In genomic region chr11:118311518-118311917, GRCh38 we compare ENCODE assay signal across 26 cellular contexts. TPM values are rescaled to one million over a fixed set of nuclear protein-coding genes. Genes with fewer than 3 reads are reported as not detected.
A peak's percentile ranks its signal among the peaks of the same experiment; 100 is the strongest.
DNase-seq lines count a peak whose midpoint lies in the region; ATAC-seq, FAIRE-seq and TF ChIP-seq lines count a peak whose summit lies in the region.
"Had no signal": no experiment of that assay in that cellular context is flagged by ENCODE, and none has a peak within 500 bp of the region (broad histone marks: within the 10 kb centered on the region; RNA-seq: fewer than 3 reads in every experiment).

No MANE protein-coding gene starts in this region.

- no peak overlapping the region for H3K23ac ChIP-seq in H1 (ENCODE audit: insufficient read length)

- peak overlapping the region; percentile 80 for H3K27ac ChIP-seq in CD4-positive, CD25-positive, alpha-beta regulatory T cell (ENCODE audit: insufficient read depth, low read length, poor library complexity, severe bottlenecking)
- no peak overlapping the region for H3K27ac ChIP-seq in CD8-positive, alpha-beta T cell (ENCODE audit: low read depth, low read length)
- H3K27ac ChIP-seq in H1 (ENCODE audit: low read depth, low read length) (no peak overlapping the region), heart left ventricle (no peak overlapping the region)
- H3K27ac ChIP-seq: brain microvascular endothelial cell, sigmoid colon, SJSA1, tibial nerve had no signal

- H3K4ac ChIP-seq in H1 (replicated peaks; ENCODE audit: insufficient read length, low read depth, low read length): no peak overlapping the region

- peaks cover 26 to 96% (median 75%) of the 10 kb centered on the region in 4 donors for H3K4me1 Mint-ChIP-seq in CD4-positive, CD25-positive, alpha-beta regulatory T cell
- H3K4me1 Mint-ChIP-seq in CD8-positive, alpha-beta T cell (ENCODE audit: low read depth): peaks cover 95% of the 10 kb centered on the region

- H3K4me3 ChIP-seq in CD4-positive, CD25-positive, alpha-beta regulatory T cell (ENCODE audit: low read depth, low read length): peak overlapping the region; percentile 13
- H3K4me3 ChIP-seq in CD8-positive, alpha-beta T cell (ENCODE audit: low read depth, low read length): no peak overlapping the region
- no peak overlapping the region for H3K4me3 ChIP-seq in H1 (ENCODE audit: extremely low read depth in 1 of 4, insufficient read depth in 2 of 4, low read depth in 3 of 4, low read length in 4 of 4)
- H3K4me3 ChIP-seq in heart left ventricle: no peak overlapping the region
- H3K4me3 ChIP-seq: sigmoid colon, SJSA1, tibial nerve had no signal

- no peak overlapping the region for H2BK15ac ChIP-seq in H1 (ENCODE audit: low read length)

- H3K56ac ChIP-seq in H1 (replicated peaks; ENCODE audit: insufficient read length, low read depth, low read length): no peak overlapping the region

- H3K4me2 ChIP-seq in H1 (ENCODE audit: insufficient read depth in 1 of 2, low read depth in 2 of 2, low read length in 2 of 2): no peak overlapping the region

- no peaks in the 10 kb centered on the region for H3K27me3 Mint-ChIP-seq in CD4-positive, CD25-positive, alpha-beta regulatory T cell
- no peaks in the 10 kb centered on the region for H3K27me3 Mint-ChIP-seq in CD8-positive, alpha-beta T cell (ENCODE audit: low read depth)
- H3K27me3 Mint-ChIP-seq: activated B cell treated with CpG ODN at 0.5 μM for 24 hours; naive B cell; stimulated activated memory B cell treated with anti-CD40 and anti-IgM and Interleukin-4, amounts not matched to agents 10 μg/mL and 1 μg/mL and 100 μg/mL, for 72 hours had no signal

- POLR2A ChIA-PET in CD8-positive, alpha-beta T cell (lab: Charles Lee): interaction anchor here (0.6 to 13.9 kb wide), 5 partner anchors 16 to 558 kb away, joined by 3 to 336 read pairs (median 4); partner anchors contain the start of genes CD3D, CD3G and UBE4A
- POLR2A ChIA-PET in H1 (lab: Charles Lee; ENCODE audit: partially characterized antibody): interaction anchor here (0.6 kb wide), 1 partner anchor 65 kb away, joined by 3 read pairs; no protein-coding TSS in a partner anchor

- intact Hi-C loops in CD8-positive, alpha-beta T cell (cut with DNase I, micrococcal nuclease): loop anchor here in 1 of 2 experiments (2.0 kb wide), 1 partner anchor 15 kb away; no protein-coding TSS in a partner anchor
- intact Hi-C loops in heart left ventricle (cut with DNase I): no loop called here

- no peak overlapping the region for H2AK5ac ChIP-seq in H1 (ENCODE audit: low read depth, low read length)

- H3K14ac ChIP-seq in H1 (ENCODE audit: insufficient read length): no peak overlapping the region

- H3K36me3 ChIP-seq in CD4-positive, CD25-positive, alpha-beta regulatory T cell (ENCODE audit: control insufficient read depth, insufficient read depth, low read length): peaks cover 60% of the 10 kb centered on the region
- H3K36me3 ChIP-seq in CD8-positive, alpha-beta T cell (ENCODE audit: insufficient read depth, low read length): peaks cover 52% of the 10 kb centered on the region
- H3K36me3 ChIP-seq in H1 (ENCODE audit: control insufficient read depth in 2 of 4, insufficient read depth in 4 of 4, low read length in 3 of 4) (no peaks in the 10 kb centered on the region), heart left ventricle (no peaks in the 10 kb centered on the region)
- H3K36me3 ChIP-seq: brain microvascular endothelial cell, sigmoid colon, SJSA1, tibial nerve had no signal

- H3K9me3 ChIP-seq in CD4-positive, CD25-positive, alpha-beta regulatory T cell (ENCODE audit: control insufficient read depth in 2 of 2, low read length in 2 of 2): no peaks in the 10 kb centered on the region
- no peaks in the 10 kb centered on the region for H3K9me3 ChIP-seq in CD8-positive, alpha-beta T cell (ENCODE audit: low read length)
- H3K9me3 ChIP-seq in H1 (ENCODE audit: insufficient read depth in 2 of 2, low read depth in 1 of 2, low read length in 1 of 2) (no peaks in the 10 kb centered on the region), heart left ventricle (peaks cover 0 to 4% (median 0%) of the 10 kb centered on the region in 12 donors)
- H3K9me3 ChIP-seq: sigmoid colon, SJSA1, tibial nerve had no signal

- peak; percentile 38 to 62 for ATAC-seq in CD4-positive, CD25-positive, alpha-beta regulatory T cell (ENCODE audit: low read depth in 2 of 2)
- peak; percentile 27 for ATAC-seq in CD8-positive, alpha-beta T cell
- ATAC-seq in heart left ventricle (no peak), HG03520 (IDR thresholded peaks at IDR 0.05; ENCODE audit: unreplicated experiment) (no peak)
- ATAC-seq: stimulated activated memory B cell treated with anti-CD40 and anti-IgM and Interleukin-4, amounts not matched to agents 10 μg/mL and 1 μg/mL and 100 μg/mL, for 72 hours had no signal

- H4K91ac ChIP-seq in H1 (replicated peaks; ENCODE audit: insufficient read length, low read length): no peak overlapping the region

- no peaks in the 10 kb centered on the region for H3K79me2 ChIP-seq in H1 (ENCODE audit: control insufficient read depth in 1 of 2, insufficient read depth in 2 of 2, low read length in 2 of 2)

- peak overlapping the region; percentile 85 to 99 (median 94) for H3K27ac Mint-ChIP-seq in CD4-positive, CD25-positive, alpha-beta regulatory T cell
- peak overlapping the region; percentile 89 for H3K27ac Mint-ChIP-seq in CD8-positive, alpha-beta T cell
- H3K27ac Mint-ChIP-seq: activated B cell treated with CpG ODN at 0.5 μM for 24 hours, naive B cell had no signal

- FAIRE-seq in H1 (lab: Jason Lieb, UNC): no peak
- FAIRE-seq: D721Med, endothelial cell of umbilical vein, GM19239, kidney had no signal

- no peak overlapping the region for H3K9ac ChIP-seq in H1 (replicated peaks in 1 of 4; ENCODE audit: extremely low read depth in 1 of 4, low read depth in 3 of 4, low read length in 3 of 4)

- no peak overlapping the region for H4K8ac ChIP-seq in H1 (ENCODE audit: extremely low read depth, insufficient read depth, low read length)

- CTCF ChIA-PET in CD8-positive, alpha-beta T cell (lab: Charles Lee): interaction anchor here (0.7 to 2.2 kb wide), 7 partner anchors 10 to 113 kb away, joined by 3 to 14 read pairs (median 5); no protein-coding TSS in a partner anchor
- CTCF ChIA-PET in H1 (lab: Charles Lee; ENCODE audit: partially characterized antibody): interaction anchor here (0.9 to 2.1 kb wide), 9 partner anchors 10 to 161 kb away, joined by 3 to 11 read pairs (median 3); no protein-coding TSS in a partner anchor

- H2BK120ac ChIP-seq in H1 (replicated peaks; ENCODE audit: low read depth, low read length): no peak overlapping the region

- H3K9me3 Mint-ChIP-seq in CD4-positive, CD25-positive, alpha-beta regulatory T cell: no peaks in the 10 kb centered on the region
- H3K9me3 Mint-ChIP-seq in CD8-positive, alpha-beta T cell: no peaks in the 10 kb centered on the region
- H3K9me3 Mint-ChIP-seq: activated B cell treated with CpG ODN at 0.5 μM for 24 hours; naive B cell; stimulated activated memory B cell treated with anti-CD40 and anti-IgM and Interleukin-4, amounts not matched to agents 10 μg/mL and 1 μg/mL and 100 μg/mL, for 72 hours had no signal

- H2BK5ac ChIP-seq in H1 (ENCODE audit: low read depth, low read length): no peak overlapping the region

- no peaks in the 10 kb centered on the region for H3K27me3 ChIP-seq in CD4-positive, CD25-positive, alpha-beta regulatory T cell (ENCODE audit: control insufficient read depth, insufficient read depth, low read length)
- H3K27me3 ChIP-seq in CD8-positive, alpha-beta T cell (ENCODE audit: insufficient read depth, low read length): no peaks in the 10 kb centered on the region
- H3K27me3 ChIP-seq in H1 (replicated peaks in 1 of 4; ENCODE audit: control insufficient read depth in 3 of 4, extremely low read depth in 1 of 4, insufficient read depth in 3 of 4, low read length in 3 of 4) (no peaks in the 10 kb centered on the region), heart left ventricle (peaks cover 0 to 29% (median 13%) of the 10 kb centered on the region in 9 donors)
- H3K27me3 ChIP-seq: SJSA1 had no signal

- no peak for TF ChIP-seq CTCF in CD8-positive, alpha-beta T cell (IDR thresholded peaks at IDR 0.05)
- TF ChIP-seq CTCF in H1 (IDR thresholded peaks at IDR 0.05; ENCODE audit: control extremely low read depth in 1 of 3, insufficient read depth in 1 of 3, low read depth in 1 of 3, low read length in 3 of 3) (no peak), heart left ventricle (IDR thresholded peaks at IDR 0.05) (no peak)

- no peaks in the 10 kb centered on the region for H3K79me1 ChIP-seq in H1 (ENCODE audit: low read depth, low read length)

- H2AFZ ChIP-seq in H1 (ENCODE audit: low read length): no peak overlapping the region

- peak overlapping the region; percentile 12 to 72 (median 66) for H3K4me3 Mint-ChIP-seq in CD4-positive, CD25-positive, alpha-beta regulatory T cell
- peak overlapping the region; percentile 26 for H3K4me3 Mint-ChIP-seq in CD8-positive, alpha-beta T cell
- H3K4me3 Mint-ChIP-seq: activated B cell treated with CpG ODN at 0.5 μM for 24 hours; stimulated activated memory B cell treated with anti-CD40 and anti-IgM and Interleukin-4, amounts not matched to agents 10 μg/mL and 1 μg/mL and 100 μg/mL, for 72 hours had no signal

- no peak overlapping the region for H3K18ac ChIP-seq in H1 (ENCODE audit: extremely low read depth, low read length)

- TF ChIP-seq POLR2A in H1 (IDR thresholded peaks at IDR 0.05; ENCODE audit: control extremely low read depth in 1 of 2, low read depth in 2 of 2, low read length in 2 of 2): no peak
- TF ChIP-seq POLR2A in heart left ventricle (IDR thresholded peaks at IDR 0.05): no peak

- WGBS in H1 (ENCODE audit: extremely low coverage in 1 of 2, insufficient coverage in 1 of 2, insufficient read length in 1 of 2, insufficient replicate concordance in 2 of 2, low coverage in 1 of 2, low lambda C conversion rate in 2 of 2, missing lambda C conversion rate in 1 of 2), 2 experiments: 70% methylated on average over 4 of the region's 4 CpGs; no CpG with 5 or more reads in 1 of the 2 experiments
- 68 to 77% (median 73%) methylated on average over 4 of the region's 4 CpGs for WGBS in heart left ventricle, 4 donors

- no peak for TF ChIP-seq EP300 in H1 (IDR thresholded peaks at IDR 0.05; ENCODE audit: borderline replicate concordance in 1 of 2, low read depth in 2 of 2, low read length in 2 of 2)

- peaks cover 72% of the 10 kb centered on the region for H3K36me3 Mint-ChIP-seq in CD4-positive, CD25-positive, alpha-beta regulatory T cell
- peaks cover 89% of the 10 kb centered on the region for H3K36me3 Mint-ChIP-seq in CD8-positive, alpha-beta T cell
- H3K36me3 Mint-ChIP-seq: naive B cell; stimulated activated memory B cell treated with anti-CD40 and anti-IgM and Interleukin-4, amounts not matched to agents 10 μg/mL and 1 μg/mL and 100 μg/mL, for 72 hours had no signal

- no peak overlapping the region for H2BK12ac ChIP-seq in H1 (ENCODE audit: low read depth, low read length)

- no peak overlapping the region for H2BK20ac ChIP-seq in H1 (ENCODE audit: low read length)

- H4K5ac ChIP-seq in H1 (ENCODE audit: insufficient read length, low read depth, low read length): no peak overlapping the region

- peaks cover 8% of the 10 kb centered on the region; the same call in 1 of the 2 replicates for H3K23me2 ChIP-seq in H1 (ENCODE audit: low read depth, low read length)

- peak; percentile 3 to 32; a peak in 1 of 4 replicates for TF ChIP-seq RAD21 in H1 (IDR thresholded peaks at IDR 0.05 in 1 of 2, conservative IDR thresholded peaks at IDR 0.05 in 1 of 2; ENCODE audit: low read depth in 2 of 2, low read length in 2 of 2)

- no peaks in the 10 kb centered on the region for H4K20me1 ChIP-seq in H1 (replicated peaks in 1 of 2; ENCODE audit: control insufficient read depth in 1 of 2, insufficient read depth in 2 of 2, low read length in 2 of 2)

- peaks cover 89% of the 10 kb centered on the region for H3K4me1 ChIP-seq in CD4-positive, CD25-positive, alpha-beta regulatory T cell (ENCODE audit: control insufficient read depth, insufficient read depth, low read length, poor library complexity, severe bottlenecking)
- peaks cover 95% of the 10 kb centered on the region for H3K4me1 ChIP-seq in CD8-positive, alpha-beta T cell (ENCODE audit: insufficient read depth, low read length)
- H3K4me1 ChIP-seq in H1 (replicated peaks in 1 of 4; ENCODE audit: control insufficient read depth in 3 of 4, insufficient read depth in 4 of 4, low read length in 3 of 4): peaks cover 4 to 11% (median 7%) of the 10 kb centered on the region in 4 experiments
- H3K4me1 ChIP-seq in heart left ventricle: peaks cover 0 to 16% (median 7%) of the 10 kb centered on the region in 12 donors
- H3K4me1 ChIP-seq: SJSA1 had no signal

- peak in 2 of 3 donors; percentile 32 to 64 for DNase-seq in CD4-positive, CD25-positive, alpha-beta regulatory T cell
- no peak for DNase-seq in CD8-positive, alpha-beta T cell
- peak; percentile 16 for DNase-seq in RKO (ENCODE audit: low spot score)
- DNase-seq in H1 (ENCODE audit: low read depth in 1 of 2, low spot score in 2 of 2): no peak
- DNase-seq in ecto neural progenitor cell (ENCODE audit: low spot score): no peak
- no peak for DNase-seq in heart left ventricle
- DNase-seq: activated B cell treated with CpG ODN at 0.5 μM for 24 hours, brain microvascular endothelial cell, cortex of kidney, kidney, mammary epithelial cell, naive B cell, NCI-H1417 treated with DMSO at 0.1 percent for 48 hours, NCI-H748 treated with DMSO at 0.1 percent for 48 hours, sigmoid colon had no signal

RNA-seq across cellular contexts. Expression of gene CD3E, which starts 7.0 kb away (rescaled TPM):
- 585 TPM for total RNA-seq in CD4-positive, CD25-positive, alpha-beta regulatory T cell
- 100 to 1,000 TPM; 704 to 823 (median 778) TPM for polyA plus RNA-seq in CD4-positive, CD25-positive, alpha-beta regulatory T cell
- total RNA-seq in CD8-positive, alpha-beta T cell: 100 to 1,000 TPM; 413 to 436 TPM
- total RNA-seq in H1 (2021; fragmentation: NEBNext Ultra II Directional; extraction: Animal tissue kit (Norgen Biotek cat#: 25700)): not detected in 2 replicates
- 0.05 TPM in 1 of 2 replicates, not detected in the other for polyA plus RNA-seq in H1 (2011; rRNA removed)
- not detected for polyA plus RNA-seq in H1 (2011; cell fraction: cytosol; rRNA removed)
- polyA plus RNA-seq in H1 (2011; cell fraction: nucleus; rRNA removed): 0.10 TPM
- not detected in 4 replicates for polyA plus RNA-seq in H1 (2012, experiment 1 of 2)
- polyA plus RNA-seq in H1 (2012, experiment 2 of 2): not detected
- polyA plus RNA-seq in H1 (2013, experiment 1 of 2): not detected
- 0.13 TPM for polyA plus RNA-seq in H1 (2013, experiment 2 of 2)
- not detected in 2 replicates for polyA minus RNA-seq in H1 (2011; rRNA and poly(A)+ RNA removed)
- polyA minus RNA-seq in H1 (2011; cell fraction: cytosol; rRNA and poly(A)+ RNA removed): not detected
- not detected for polyA minus RNA-seq in H1 (2011; cell fraction: nucleus; rRNA and poly(A)+ RNA removed)
- 10 to 100 TPM in 1 of 9 donors, 1 to 10 TPM in 1, under 1 TPM in 6, not detected in 1; 0.17 to 12.0 (median 0.57) TPM for total RNA-seq in heart left ventricle
- under 1 TPM; 0.25 to 0.38 TPM for polyA plus RNA-seq in heart left ventricle
- total RNA-seq: endothelial cell of umbilical vein, fibroblast of villous mesenchyme, G401, H4, M059J, mammary epithelial cell, SJSA1 had no signal
- polyA plus RNA-seq: endothelial cell of umbilical vein, mammary epithelial cell had no signal

RNA-seq across cellular contexts. Expression of gene CD3D, which starts 31.0 kb away (rescaled TPM):
- 476 TPM for total RNA-seq in CD4-positive, CD25-positive, alpha-beta regulatory T cell
- polyA plus RNA-seq in CD4-positive, CD25-positive, alpha-beta regulatory T cell: 1,000 to 10,000 TPM; 1,148 to 1,577 (median 1,304) TPM
- 100 to 1,000 TPM; 244 to 265 TPM for total RNA-seq in CD8-positive, alpha-beta T cell
- not detected in 2 replicates for total RNA-seq in H1 (2021; fragmentation: NEBNext Ultra II Directional; extraction: Animal tissue kit (Norgen Biotek cat#: 25700))
- polyA plus RNA-seq in H1 (2011; rRNA removed) (not detected in 2 replicates), heart left ventricle (under 1 TPM; 0.38 to 0.55 TPM)
- not detected for polyA plus RNA-seq in H1 (2011; cell fraction: cytosol; rRNA removed)
- polyA plus RNA-seq in H1 (2011; cell fraction: nucleus; rRNA removed): not detected
- polyA plus RNA-seq in H1 (2012, experiment 1 of 2): not detected in 4 replicates
- not detected for polyA plus RNA-seq in H1 (2012, experiment 2 of 2)
- not detected for polyA plus RNA-seq in H1 (2013, experiment 1 of 2)
- 0.13 TPM for polyA plus RNA-seq in H1 (2013, experiment 2 of 2)
- not detected in 2 replicates for polyA minus RNA-seq in H1 (2011; rRNA and poly(A)+ RNA removed)
- not detected for polyA minus RNA-seq in H1 (2011; cell fraction: cytosol; rRNA and poly(A)+ RNA removed)
- not detected for polyA minus RNA-seq in H1 (2011; cell fraction: nucleus; rRNA and poly(A)+ RNA removed)
- total RNA-seq in heart left ventricle: 10 to 100 TPM in 1 of 9 donors, 1 to 10 TPM in 3, not detected in 5; 1.5 to 11.2 (median 3.6) TPM
- total RNA-seq: endothelial cell of umbilical vein, fibroblast of villous mesenchyme, G401, H4, M059J, mammary epithelial cell, SJSA1 had no signal
- polyA plus RNA-seq: endothelial cell of umbilical vein, mammary epithelial cell had no signal

RNA-seq across cellular contexts. Expression of gene CD3G, which starts 32.6 kb away (rescaled TPM):
- total RNA-seq in CD4-positive, CD25-positive, alpha-beta regulatory T cell: 196 TPM
- 100 to 1,000 TPM; 393 to 477 (median 433) TPM for polyA plus RNA-seq in CD4-positive, CD25-positive, alpha-beta regulatory T cell
- total RNA-seq in CD8-positive, alpha-beta T cell: 10 to 100 TPM; 88.8 to 98.6 TPM
- not detected in 2 replicates for total RNA-seq in H1 (2021; fragmentation: NEBNext Ultra II Directional; extraction: Animal tissue kit (Norgen Biotek cat#: 25700))
- polyA plus RNA-seq in H1 (2011; rRNA removed) (0.02 TPM in 1 of 2 replicates, not detected in the other), heart left ventricle (under 1 TPM in 1 of 2 donors, not detected in 1; 0.10 TPM)
- polyA plus RNA-seq in H1 (2011; cell fraction: cytosol; rRNA removed): not detected
- not detected for polyA plus RNA-seq in H1 (2011; cell fraction: nucleus; rRNA removed)
- not detected in 4 replicates for polyA plus RNA-seq in H1 (2012, experiment 1 of 2)
- polyA plus RNA-seq in H1 (2012, experiment 2 of 2): not detected
- polyA plus RNA-seq in H1 (2013, experiment 1 of 2): not detected
- 0.02 TPM for polyA plus RNA-seq in H1 (2013, experiment 2 of 2)
- not detected in 2 replicates for polyA minus RNA-seq in H1 (2011; rRNA and poly(A)+ RNA removed)
- not detected for polyA minus RNA-seq in H1 (2011; cell fraction: cytosol; rRNA and poly(A)+ RNA removed)
- not detected for polyA minus RNA-seq in H1 (2011; cell fraction: nucleus; rRNA and poly(A)+ RNA removed)
- total RNA-seq in heart left ventricle: 1 to 10 TPM in 2 of 9 donors, under 1 TPM in 4, not detected in 3; 0.26 to 4.3 (median 0.41) TPM
- total RNA-seq: activated B cell treated with CpG ODN at 0.5 μM for 24 hours, endothelial cell of umbilical vein, fibroblast of villous mesenchyme, G401, H4, M059J, mammary epithelial cell, SJSA1 had no signal
- polyA plus RNA-seq: endothelial cell of umbilical vein, mammary epithelial cell had no signal

RNA-seq across cellular contexts. Expression of gene MPZL2, which starts 47.4 kb away (rescaled TPM):
- 1.0 TPM for total RNA-seq in CD4-positive, CD25-positive, alpha-beta regulatory T cell
- under 1 TPM in 1 of 4 donors, not detected in 3; 0.37 TPM for polyA plus RNA-seq in CD4-positive, CD25-positive, alpha-beta regulatory T cell
- 1 to 10 TPM; 1.2 to 1.4 TPM for total RNA-seq in CD8-positive, alpha-beta T cell
- 2.4 and 2.6 TPM in 2 replicates for total RNA-seq in H1 (2021; fragmentation: NEBNext Ultra II Directional; extraction: Animal tissue kit (Norgen Biotek cat#: 25700))
- polyA plus RNA-seq in H1 (2011; rRNA removed) (2.3 and 3.2 TPM in 2 replicates), heart left ventricle (1 to 10 TPM; 7.4 to 7.7 TPM)
- polyA plus RNA-seq in H1 (2011; cell fraction: cytosol; rRNA removed): 2.8 TPM
- polyA plus RNA-seq in H1 (2011; cell fraction: nucleus; rRNA removed): 4.4 TPM
- polyA plus RNA-seq in H1 (2012, experiment 1 of 2): 2.4 to 2.9 TPM (median 2.8 TPM) in 4 replicates
- 2.2 TPM for polyA plus RNA-seq in H1 (2012, experiment 2 of 2)
- polyA plus RNA-seq in H1 (2013, experiment 1 of 2): 4.7 TPM
- 5.6 TPM for polyA plus RNA-seq in H1 (2013, experiment 2 of 2)
- polyA minus RNA-seq in H1 (2011; rRNA and poly(A)+ RNA removed): 2.4 and 3.1 TPM in 2 replicates
- 2.6 TPM for polyA minus RNA-seq in H1 (2011; cell fraction: cytosol; rRNA and poly(A)+ RNA removed)
- 6.4 TPM for polyA minus RNA-seq in H1 (2011; cell fraction: nucleus; rRNA and poly(A)+ RNA removed)
- total RNA-seq in heart left ventricle: 10 to 100 TPM in 7 of 9 donors, 1 to 10 TPM in 2; 8.3 to 29.6 (median 13.2) TPM
- total RNA-seq: activated B cell treated with CpG ODN at 0.5 μM for 24 hours, fibroblast of villous mesenchyme, G401, SJSA1 had no signal

RNA-seq across cellular contexts. Expression of gene UBE4A, which starts 47.9 kb away (rescaled TPM):
- total RNA-seq in CD4-positive, CD25-positive, alpha-beta regulatory T cell: 49.1 TPM
- polyA plus RNA-seq in CD4-positive, CD25-positive, alpha-beta regulatory T cell: 10 to 100 TPM; 23.5 to 29.2 (median 25.4) TPM
- total RNA-seq in CD8-positive, alpha-beta T cell: 10 to 100 TPM; 53.7 to 57.5 TPM
- total RNA-seq in H1 (2021; fragmentation: NEBNext Ultra II Directional; extraction: Animal tissue kit (Norgen Biotek cat#: 25700)): 33.5 and 34.5 TPM in 2 replicates
- polyA plus RNA-seq in H1 (2011; rRNA removed): 7.9 and 11.3 TPM in 2 replicates
- polyA plus RNA-seq in H1 (2011; cell fraction: cytosol; rRNA removed): 10.3 TPM
- polyA plus RNA-seq in H1 (2011; cell fraction: nucleus; rRNA removed): 10.7 TPM
- polyA plus RNA-seq in H1 (2012, experiment 1 of 2): 11.3 to 19.5 TPM (median 14.7 TPM) in 4 replicates
- 0.96 TPM for polyA plus RNA-seq in H1 (2012, experiment 2 of 2)
- polyA plus RNA-seq in H1 (2013, experiment 1 of 2): 35.1 TPM
- 38.6 TPM for polyA plus RNA-seq in H1 (2013, experiment 2 of 2)
- polyA minus RNA-seq in H1 (2011; rRNA and poly(A)+ RNA removed): 27.5 and 40.2 TPM in 2 replicates
- 21.4 TPM for polyA minus RNA-seq in H1 (2011; cell fraction: cytosol; rRNA and poly(A)+ RNA removed)
- 16.7 TPM for polyA minus RNA-seq in H1 (2011; cell fraction: nucleus; rRNA and poly(A)+ RNA removed)
- total RNA-seq in heart left ventricle: 10 to 100 TPM; 35.6 to 50.3 (median 40.9) TPM
- 10 to 100 TPM; 13.0 to 23.4 TPM for polyA plus RNA-seq in heart left ventricle

Comparison
In these comparisons a context has a peak if more than half of its experiments do, and no peak if none do; other contexts are left out.
1. ATAC-seq: peak in CD4-positive, CD25-positive, alpha-beta regulatory T cell (2 of 2) and CD8-positive, alpha-beta T cell (single experiment); none in heart left ventricle (0 of 4) and HG03520 (single experiment).
2. DNase-seq: peak in CD4-positive, CD25-positive, alpha-beta regulatory T cell (2 of 3) and RKO (single experiment); none in CD8-positive, alpha-beta T cell (0 of 7), H1 (0 of 2), ecto neural progenitor cell (single experiment) and heart left ventricle (0 of 5).
3. RNA of gene CD3E, which starts 7.0 kb away (total RNA-seq): 585 TPM in CD4-positive, CD25-positive, alpha-beta regulatory T cell (single experiment) and 413 to 436 TPM in CD8-positive, alpha-beta T cell; 0.17 to 12.0 TPM in heart left ventricle and not detected in H1; every median in the first group is over 10 times any median in the second.
4. RNA of gene CD3D, which starts 31.0 kb away (total RNA-seq): 476 TPM in CD4-positive, CD25-positive, alpha-beta regulatory T cell (single experiment) and 244 to 265 TPM in CD8-positive, alpha-beta T cell; 1.5 to 11.2 TPM in heart left ventricle and not detected in H1; every median in the first group is over 10 times any median in the second.
5. RNA of gene CD3G, which starts 32.6 kb away (total RNA-seq): 196 TPM in CD4-positive, CD25-positive, alpha-beta regulatory T cell (single experiment) and 88.8 to 98.6 TPM in CD8-positive, alpha-beta T cell; 0.26 to 4.3 TPM in heart left ventricle and not detected in H1; every median in the first group is over 10 times any median in the second.